In the genomic region with DNA sequence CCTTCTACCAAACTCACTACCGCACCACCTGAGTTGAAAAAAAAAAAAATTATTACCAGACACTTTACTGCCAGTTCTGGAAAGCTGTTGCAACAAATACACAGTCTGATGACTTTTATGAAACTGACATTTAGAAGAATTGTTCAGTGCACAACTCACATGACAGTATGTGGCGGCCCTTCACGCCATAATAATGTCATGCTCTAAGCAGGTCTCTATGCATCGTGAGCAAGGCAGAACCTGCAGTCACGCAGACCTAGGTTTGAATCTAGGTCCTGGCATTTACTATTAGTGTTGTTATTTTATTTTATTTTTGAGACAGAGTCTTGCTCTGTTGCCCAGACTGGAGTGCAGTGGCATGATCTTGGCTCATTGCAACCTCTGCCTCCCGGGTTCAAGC, we compare ENCODE assay signal across 1 cellular context.
TF ChIP-seq lines count a peak whose summit lies in the region.

No MANE protein-coding gene starts in this region.

TF ChIP-seq in GM12878, 131 proteins besides CTCF, POLR2A, EP300 and RAD21:
- TF ChIP-seq, protein P1, sequence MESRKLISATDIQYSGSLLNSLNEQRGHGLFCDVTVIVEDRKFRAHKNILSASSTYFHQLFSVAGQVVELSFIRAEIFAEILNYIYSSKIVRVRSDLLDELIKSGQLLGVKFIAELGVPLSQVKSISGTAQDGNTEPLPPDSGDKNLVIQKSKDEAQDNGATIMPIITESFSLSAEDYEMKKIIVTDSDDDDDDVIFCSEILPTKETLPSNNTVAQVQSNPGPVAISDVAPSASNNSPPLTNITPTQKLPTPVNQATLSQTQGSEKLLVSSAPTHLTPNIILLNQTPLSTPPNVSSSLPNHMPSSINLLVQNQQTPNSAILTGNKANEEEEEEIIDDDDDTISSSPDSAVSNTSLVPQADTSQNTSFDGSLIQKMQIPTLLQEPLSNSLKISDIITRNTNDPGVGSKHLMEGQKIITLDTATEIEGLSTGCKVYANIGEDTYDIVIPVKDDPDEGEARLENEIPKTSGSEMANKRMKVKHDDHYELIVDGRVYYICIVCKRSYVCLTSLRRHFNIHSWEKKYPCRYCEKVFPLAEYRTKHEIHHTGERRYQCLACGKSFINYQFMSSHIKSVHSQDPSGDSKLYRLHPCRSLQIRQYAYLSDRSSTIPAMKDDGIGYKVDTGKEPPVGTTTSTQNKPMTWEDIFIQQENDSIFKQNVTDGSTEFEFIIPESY (IDR thresholded peaks at IDR 0.05) = peak; percentile 82; the same call in 1 of the 2 replicates
- TF ChIP-seq CREB1 (IDR thresholded peaks at IDR 0.05; ENCODE audit: low read depth) = no peak
